In genomic region chr21:46663754-46664153, GRCh38 we compare ENCODE assay signal across 17 cellular contexts. TPM values are rescaled to one million over a fixed set of nuclear protein-coding genes. Genes with fewer than 3 reads are reported as not detected.
DNase-seq lines count a peak whose midpoint lies in the region; ATAC-seq and TF ChIP-seq lines count a peak whose summit lies in the region.
"Had no signal": no experiment of that assay in that cellular context is flagged by ENCODE, and none has a peak within 500 bp of the region (broad histone marks: within the 10 kb centered on the region; RNA-seq: fewer than 3 reads in every experiment).

No MANE protein-coding gene starts in this region.

- no peak overlapping the region for H3K27ac ChIP-seq in breast epithelium
- H3K27ac ChIP-seq in mammary epithelial cell (ENCODE audit: insufficient read depth, low read depth, low read length) = no peak overlapping the region
- H3K27ac ChIP-seq in foreskin keratinocyte = no peak overlapping the region
- H3K27ac ChIP-seq in osteoblast (ENCODE audit: low read depth, low read length) = no peak overlapping the region
- H3K27ac ChIP-seq in suprapubic skin = no peak overlapping the region
- H3K27ac ChIP-seq: BLaER1 treated with 17β-estradiol and CSF1 and Interleukin-3, amounts not matched to agents 10 nM and 100 nM; GM23248; HL-60 had no signal

- no peak overlapping the region for H3K27ac Mint-ChIP-seq in MCF 10A (ENCODE audit: low read depth, unreplicated experiment)

- H3K4me3 Mint-ChIP-seq in MCF 10A (ENCODE audit: unreplicated experiment) = no peak overlapping the region

- H3K27me3 ChIP-seq in breast epithelium (no peaks in the 10 kb centered on the region), mammary epithelial cell (ENCODE audit: insufficient read depth, low read length) (no peaks in the 10 kb centered on the region), foreskin keratinocyte (no peaks in the 10 kb centered on the region), osteoblast (ENCODE audit: insufficient read depth, low read length) (peaks cover 4% of the 10 kb centered on the region), suprapubic skin (no peaks in the 10 kb centered on the region)

- no TSS peak for BruUV-seq in MCF 10A (replicated peaks; lab: Mats Ljungman, UMichigan)
- BruUV-seq in mammary epithelial cell (replicated peaks; lab: Mats Ljungman, UMichigan) = no TSS peak

- peak; percentile 35 for DNase-seq in MCF 10A (ENCODE audit: unreplicated experiment)
- no peak for DNase-seq in breast epithelium (ENCODE audit: low spot score in 2 of 2)
- peak; percentile 62 for DNase-seq in mammary epithelial cell
- DNase-seq in foreskin keratinocyte = peak in 1 of 2 donors; percentile 71
- peak; percentile 77 for DNase-seq in osteoblast (ENCODE audit: insufficient read length, low spot score, missing footprints)
- DNase-seq in suprapubic skin (ENCODE audit: low spot score in 2 of 2) = no peak
- DNase-seq: ACHN; Calu3; CD4-positive, CD25-positive, alpha-beta regulatory T cell; DMS 273 treated with DMSO at 0.1 percent for 48 hours; H7 had no signal

- peak; percentile 59 for ATAC-seq in foreskin keratinocyte
- no peak for ATAC-seq in GM19395 (IDR thresholded peaks at IDR 0.05; ENCODE audit: unreplicated experiment)
- ATAC-seq in HG03095 (IDR thresholded peaks at IDR 0.05; ENCODE audit: unreplicated experiment) = no peak

- H3K79me2 ChIP-seq in mammary epithelial cell (ENCODE audit: insufficient read depth, low read length) (no peaks in the 10 kb centered on the region), osteoblast (ENCODE audit: insufficient read depth, low read length) (no peaks in the 10 kb centered on the region)

- no peak for TF ChIP-seq CTCF in MCF 10A (IDR thresholded peaks at IDR 0.05; ENCODE audit: unreplicated experiment)
- TF ChIP-seq CTCF in breast epithelium (IDR thresholded peaks at IDR 0.05) = no peak
- TF ChIP-seq CTCF in mammary epithelial cell (conservative IDR thresholded peaks at IDR 0.05 in 1 of 2, IDR thresholded peaks at IDR 0.05 in 1 of 2; ENCODE audit: extremely low read depth in 1 of 2, insufficient read depth in 1 of 2, low read depth in 1 of 2, low read length in 2 of 2) = no peak
- no peak for TF ChIP-seq CTCF in foreskin keratinocyte (conservative IDR thresholded peaks at IDR 0.05)
- TF ChIP-seq CTCF in osteoblast (IDR thresholded peaks at IDR 0.05; ENCODE audit: extremely low read depth, low read depth, low read length) = no peak
- no peak for TF ChIP-seq CTCF in suprapubic skin (IDR thresholded peaks at IDR 0.05)

- CTCF ChIA-PET in MCF 10A (lab: Yijun Ruan, JAX) (no interaction called here), mammary epithelial cell (lab: Charles Lee; ENCODE audit: low non-redundant PET) (no interaction called here)

- in situ Hi-C loops in mammary epithelial cell (cut with MboI; ENCODE audit: low sequenced_read_pairs in 2 of 2) = no loop called here

- H3K4me1 Mint-ChIP-seq in MCF 10A (ENCODE audit: insufficient read depth, unreplicated experiment) = peaks cover 16% of the 10 kb centered on the region

- intact Hi-C loops in MCF 10A (cut with micrococcal nuclease) = no loop called here
- intact Hi-C loops in breast epithelium (cut with DNase I; ENCODE audit: low total_unique reads) = no loop called here
- intact Hi-C loops in mammary epithelial cell (cut with micrococcal nuclease) = no loop called here

- peak overlapping the region; percentile 34 for H3K4me2 ChIP-seq in mammary epithelial cell (ENCODE audit: insufficient read depth, low read depth, low read length)
- no peak overlapping the region for H3K4me2 ChIP-seq in osteoblast (ENCODE audit: insufficient read depth, low read length)
- H3K4me2 ChIP-seq: BLaER1 treated with 17β-estradiol and CSF1 and Interleukin-3, amounts not matched to agents 10 nM and 100 nM had no signal

- H3K36me3 ChIP-seq in breast epithelium (peaks cover 7% of the 10 kb centered on the region), mammary epithelial cell (ENCODE audit: insufficient read depth, low read length) (no peaks in the 10 kb centered on the region), osteoblast (ENCODE audit: insufficient read depth, low read length) (peaks cover 4% of the 10 kb centered on the region), suprapubic skin (peaks cover 33% of the 10 kb centered on the region)

- no peak overlapping the region for H3K4me3 ChIP-seq in breast epithelium
- H3K4me3 ChIP-seq in mammary epithelial cell (replicated peaks in 1 of 3; ENCODE audit: insufficient read depth in 1 of 3, low read depth in 2 of 3, low read length in 3 of 3) = no peak overlapping the region
- H3K4me3 ChIP-seq in osteoblast (ENCODE audit: insufficient read depth, low read length) = no peak overlapping the region
- no peak overlapping the region for H3K4me3 ChIP-seq in suprapubic skin
- H3K4me3 ChIP-seq: BLaER1 treated with 17β-estradiol and CSF1 and Interleukin-3, amounts not matched to agents 10 nM and 100 nM; GM23248 had no signal

- H3K9me3 ChIP-seq in breast epithelium (no peaks in the 10 kb centered on the region), mammary epithelial cell (replicated peaks; ENCODE audit: insufficient read depth, low read length) (no peaks in the 10 kb centered on the region), osteoblast (ENCODE audit: low read depth, low read length) (no peaks in the 10 kb centered on the region), suprapubic skin (no peaks in the 10 kb centered on the region)
- H3K9me3 ChIP-seq: BLaER1 treated with 17β-estradiol and CSF1 and Interleukin-3, amounts not matched to agents 10 nM and 100 nM had no signal

- no peak for TF ChIP-seq EP300 in suprapubic skin (IDR thresholded peaks at IDR 0.05)

- H3K4me1 ChIP-seq in breast epithelium (no peaks in the 10 kb centered on the region), mammary epithelial cell (ENCODE audit: insufficient read depth, low read length) (peaks cover 32% of the 10 kb centered on the region), foreskin keratinocyte (peaks cover 9% of the 10 kb centered on the region), osteoblast (ENCODE audit: insufficient read depth, low read length) (peaks cover 3% of the 10 kb centered on the region), suprapubic skin (peaks cover 32% of the 10 kb centered on the region)

- no peaks in the 10 kb centered on the region for H3K27me3 Mint-ChIP-seq in MCF 10A (ENCODE audit: insufficient read depth, unreplicated experiment)
- H3K27me3 Mint-ChIP-seq: CD4-positive, CD25-positive, alpha-beta regulatory T cell had no signal

- 44% methylated on average over 1 of the region's 8 CpGs for whole genome bisulfite sequencing in mammary epithelial cell (ENCODE audit: low coverage, missing lambda C conversion rate)
- WGBS in suprapubic skin = 61% methylated on average over 8 of the region's 8 CpGs

- peak overlapping the region; percentile 8 for H3K9ac ChIP-seq in mammary epithelial cell (ENCODE audit: insufficient read depth, low read length)
- H3K9ac ChIP-seq: BLaER1 treated with 17β-estradiol and CSF1 and Interleukin-3, amounts not matched to agents 10 nM and 100 nM; GM23248 had no signal

- H3K9me3 Mint-ChIP-seq in MCF 10A (ENCODE audit: unreplicated experiment) = no peaks in the 10 kb centered on the region
- H3K9me3 Mint-ChIP-seq: CD4-positive, CD25-positive, alpha-beta regulatory T cell had no signal

- H2AFZ ChIP-seq in mammary epithelial cell (ENCODE audit: low read depth, low read length) (peak overlapping the region; percentile 23), osteoblast (ENCODE audit: low read length) (no peak overlapping the region)
- H2AFZ ChIP-seq: GM23248 had no signal

- POLR2A ChIA-PET in MCF 10A (lab: Yijun Ruan, JAX) = interaction anchor here (2.9 kb wide), 1 partner anchor 28 kb away, joined by 10 read pairs; the partner anchor contains the start of gene PRMT2

- dilution Hi-C loops in mammary epithelial cell (cut with HindIII; ENCODE audit: low sequenced_read_pairs) = no loop called here

- TF ChIP-seq POLR2A in breast epithelium (IDR thresholded peaks at IDR 0.05) (no peak), suprapubic skin (IDR thresholded peaks at IDR 0.05) (no peak)

- no peaks in the 10 kb centered on the region for H4K20me1 ChIP-seq in mammary epithelial cell (ENCODE audit: insufficient read depth, low read length)
- H4K20me1 ChIP-seq in osteoblast (ENCODE audit: insufficient read depth, low read length) = peaks cover 6% of the 10 kb centered on the region

- H3K36me3 Mint-ChIP-seq in MCF 10A (ENCODE audit: insufficient read depth, unreplicated experiment) = peaks cover 23% of the 10 kb centered on the region

RNA-seq across cellular contexts. Expression of gene PRMT2, which starts 28.3 kb away (rescaled TPM):
- total RNA-seq in MCF 10A (2022) = 60.2 and 62.2 TPM in 2 replicates
- total RNA-seq in breast epithelium = 100 to 1,000 TPM in 2 of 3 donors, 10 to 100 TPM in 1; 92.1 to 145 (median 130) TPM
- total RNA-seq in mammary epithelial cell = 100 to 1,000 TPM in 1 of 2 donors, 10 to 100 TPM in 1; 83.8 to 108 TPM
- 116 TPM for polyA plus RNA-seq in mammary epithelial cell
- polyA minus RNA-seq in mammary epithelial cell = 42.8 TPM
- 92.0 and 93.0 TPM in 2 replicates for total RNA-seq in foreskin keratinocyte
- polyA plus RNA-seq in foreskin keratinocyte = 95.3 and 99.5 TPM in 2 replicates
- total RNA-seq in osteoblast = 134 and 136 TPM in 2 replicates
- total RNA-seq in suprapubic skin = 100 to 1,000 TPM; 102 to 113 (median 107) TPM

RNA-seq across cellular contexts. Expression of gene S100B, which starts 58.9 kb away (rescaled TPM):
- total RNA-seq in MCF 10A (2022) (not detected in 2 replicates), breast epithelium (100 to 1,000 TPM in 1 of 3 donors, 10 to 100 TPM in 2; 25.6 to 242 (median 61.3) TPM), mammary epithelial cell (1 to 10 TPM in 1 of 2 donors, not detected in 1; 1.2 TPM), foreskin keratinocyte (0.17 TPM in 1 of 2 replicates, not detected in the other), osteoblast (0.29 and 1.4 TPM in 2 replicates), suprapubic skin (10 to 100 TPM; 11.4 to 16.5 (median 14.2) TPM)
- polyA plus RNA-seq in mammary epithelial cell (2.1 TPM), foreskin keratinocyte (0.21 TPM in 1 of 2 replicates, not detected in the other)
- polyA minus RNA-seq in mammary epithelial cell = 9.3 TPM
- total RNA-seq: A172; Calu3; CD4-positive, CD25-positive, alpha-beta regulatory T cell; GM23248 had no signal
- polyA plus RNA-seq: GM23248 had no signal

Comparison
In these comparisons a context has a peak if more than half of its experiments do, and no peak if none do; other contexts are left out.
1. DNase-seq: peak in MCF 10A (single experiment), mammary epithelial cell (single experiment) and osteoblast (single experiment); none in breast epithelium (0 of 2) and suprapubic skin (0 of 2).